14 cellular contexts compared by ENCODE assay signal in genomic region chr7:70354409-70355169, GRCh38.
DNase-seq lines count a peak whose midpoint lies in the region; ATAC-seq, FAIRE-seq and TF ChIP-seq lines count a peak whose summit lies in the region.
"Had no signal": no experiment of that assay in that cellular context is flagged by ENCODE, and none has a peak within 500 bp of the region (broad histone marks: within the 10 kb centered on the region; RNA-seq: fewer than 3 reads in every experiment).

No MANE protein-coding gene starts in this region.

- no peaks in the 10 kb centered on the region for H3K4me1 Mint-ChIP-seq in Caco-2 (ENCODE audit: low read depth, unreplicated experiment)

- CTCF ChIA-PET in Caco-2 (lab: Charles Lee) = no interaction called here

- no peak for FAIRE-seq in kidney (lab: Jason Lieb, UNC)
- FAIRE-seq: HTR-8/SVneo had no signal

- 80% methylated on average over 8 of the region's 8 CpGs for WGBS in hepatocyte (ENCODE audit: low lambda C conversion rate, missing lambda C conversion rate)
- WGBS in right lobe of liver (ENCODE audit: insufficient coverage, low coverage, low lambda C conversion rate, missing lambda C conversion rate) = 84% methylated on average over 6 of the region's 8 CpGs

- H3K4me1 ChIP-seq in Caco-2 (no peaks in the 10 kb centered on the region), SJCRH30 (peaks cover 17% of the 10 kb centered on the region), hepatocyte (ENCODE audit: insufficient read depth) (peaks cover 22% of the 10 kb centered on the region), kidney (ENCODE audit: control insufficient read depth in 1 of 2, insufficient read depth in 1 of 2, low read depth in 1 of 2, low read length in 2 of 2) (peaks cover 0 to 2% of the 10 kb centered on the region in 2 donors), right lobe of liver (no peaks in the 10 kb centered on the region)

- peak overlapping the region; percentile 45 for H3K27ac ChIP-seq in SJCRH30
- H3K27ac ChIP-seq in hepatocyte = no peak overlapping the region
- no peak overlapping the region for H3K27ac ChIP-seq in kidney (ENCODE audit: low read depth in 2 of 2, low read length in 2 of 2)
- H3K27ac ChIP-seq in right lobe of liver = no peak overlapping the region
- H3K27ac ChIP-seq: ovary, tibial artery had no signal

- no peak overlapping the region for H2AFZ ChIP-seq in hepatocyte

- H3K27me3 ChIP-seq in Caco-2 (replicated peaks; ENCODE audit: control insufficient read depth, insufficient read depth, low read length) = no peaks in the 10 kb centered on the region
- no peaks in the 10 kb centered on the region for H3K27me3 ChIP-seq in SJCRH30
- H3K27me3 ChIP-seq in hepatocyte = no peaks in the 10 kb centered on the region
- H3K27me3 ChIP-seq in right lobe of liver = no peaks in the 10 kb centered on the region
- H3K27me3 ChIP-seq: BE2C, ovary, tibial artery had no signal

- H3K4me3 Mint-ChIP-seq in Caco-2 (ENCODE audit: unreplicated experiment) = no peak overlapping the region
- H3K4me3 Mint-ChIP-seq: memory B cell had no signal

- no peaks in the 10 kb centered on the region for H3K9me3 ChIP-seq in Caco-2
- H3K9me3 ChIP-seq in SJCRH30 (replicated peaks) = no peaks in the 10 kb centered on the region
- H3K9me3 ChIP-seq in hepatocyte (ENCODE audit: low read depth) = no peaks in the 10 kb centered on the region
- no peaks in the 10 kb centered on the region for H3K9me3 ChIP-seq in kidney (ENCODE audit: control insufficient read depth in 1 of 2, low read length in 2 of 2)
- H3K9me3 ChIP-seq in right lobe of liver = no peaks in the 10 kb centered on the region
- H3K9me3 ChIP-seq: BE2C, ovary, tibial artery had no signal

- peak overlapping the region; percentile 84 for H3K27ac Mint-ChIP-seq in Caco-2 (ENCODE audit: unreplicated experiment)
- H3K27ac Mint-ChIP-seq: memory B cell had no signal

- intact Hi-C loops in Caco-2 (cut with micrococcal nuclease; ENCODE audit: unreplicated experiment) = no loop called here
- intact Hi-C loops in kidney (cut with DNase I) = no loop called here
- intact Hi-C loops in right lobe of liver (cut with DNase I) = no loop called here

- H3K36me3 ChIP-seq in Caco-2 (ENCODE audit: control insufficient read depth, insufficient read depth, low read length) (no peaks in the 10 kb centered on the region; the same call in 1 of the 2 replicates), SJCRH30 (no peaks in the 10 kb centered on the region), hepatocyte (replicated peaks; ENCODE audit: insufficient read depth, low read depth) (no peaks in the 10 kb centered on the region), kidney (ENCODE audit: control insufficient read depth in 1 of 2, insufficient read depth in 2 of 2, low read length in 2 of 2) (no peaks in the 10 kb centered on the region), right lobe of liver (no peaks in the 10 kb centered on the region)
- H3K36me3 ChIP-seq: BE2C, ovary, tibial artery had no signal

- TF ChIP-seq POLR2A in right lobe of liver (IDR thresholded peaks at IDR 0.05) = no peak

- peak; percentile 16 for DNase-seq in A172 (ENCODE audit: low spot score)
- DNase-seq in Caco-2 = no peak
- no peak for DNase-seq in SJCRH30
- no peak for DNase-seq in hepatocyte (ENCODE audit: low spot score)
- no peak for DNase-seq in kidney
- no peak for DNase-seq in NCI-H146 treated with DMSO at 0.1 percent for 48 hours (lab: John Stamatoyannopoulos, UW; ENCODE audit: unreplicated experiment)
- DNase-seq in right lobe of liver = no peak
- DNase-seq in cerebellar nuclear complex (lab: John Stamatoyannopoulos, UW) = no peak
- DNase-seq: activated T-cell treated with anti-CD3 and anti-CD28 coated beads for 4 hours, ovary, tibial artery had no signal

- no peaks in the 10 kb centered on the region for H3K36me3 Mint-ChIP-seq in Caco-2 (ENCODE audit: insufficient read depth, unreplicated experiment)

- H3K9ac ChIP-seq in kidney (ENCODE audit: low read length in 2 of 2) = no peak overlapping the region

- no peaks in the 10 kb centered on the region for H3K9me2 ChIP-seq in hepatocyte (replicated peaks; ENCODE audit: insufficient read depth)

- BruUV-seq in Caco-2 (replicated peaks; lab: Mats Ljungman, UMichigan) = no TSS peak

- no peak for ATAC-seq in right lobe of liver

- H3K9me3 Mint-ChIP-seq in Caco-2 (ENCODE audit: unreplicated experiment) = peaks cover 8% of the 10 kb centered on the region
- H3K9me3 Mint-ChIP-seq: memory B cell had no signal

- no peaks in the 10 kb centered on the region for H3K27me3 Mint-ChIP-seq in Caco-2 (ENCODE audit: insufficient read depth, unreplicated experiment)
- H3K27me3 Mint-ChIP-seq: memory B cell had no signal

- H3K4me3 ChIP-seq in Caco-2 (ENCODE audit: low read depth, low read length) (no peak overlapping the region), SJCRH30 (peak overlapping the region; percentile 35), hepatocyte (no peak overlapping the region), kidney (ENCODE audit: low read length in 2 of 2) (no peak overlapping the region), right lobe of liver (no peak overlapping the region)
- H3K4me3 ChIP-seq: ovary, tibial artery had no signal

- POLR2A ChIA-PET in Caco-2 (lab: Charles Lee) = no interaction called here

- H3K79me2 ChIP-seq in hepatocyte = no peaks in the 10 kb centered on the region

- H4K20me1 ChIP-seq in hepatocyte (ENCODE audit: insufficient read depth, poor library complexity, severe bottlenecking) = no peaks in the 10 kb centered on the region

- no peak for TF ChIP-seq CTCF in Caco-2 (IDR thresholded peaks at IDR 0.05; ENCODE audit: insufficient read depth in 1 of 2, low read depth in 1 of 2, low read length in 1 of 2, severe bottlenecking in 1 of 2, unreplicated experiment in 1 of 2)
- TF ChIP-seq CTCF in hepatocyte (IDR thresholded peaks at IDR 0.05; ENCODE audit: poor library complexity) = no peak
- TF ChIP-seq CTCF in kidney (IDR thresholded peaks at IDR 0.05; ENCODE audit: borderline replicate concordance, extremely low read depth, insufficient read depth) = no peak
- no peak for TF ChIP-seq CTCF in right lobe of liver (IDR thresholded peaks at IDR 0.05)

- peak overlapping the region; percentile 37 for H3K4me2 ChIP-seq in hepatocyte
